Comparison of ENCODE assay signal across 10 cellular contexts in genomic region chr14:50225067-50225973, GRCh38. TPM values are rescaled to one million over a fixed set of nuclear protein-coding genes. Genes with fewer than 3 reads are reported as not detected.
DNase-seq lines count a peak whose midpoint lies in the region; ATAC-seq and TF ChIP-seq lines count a peak whose summit lies in the region.
"Had no signal": no experiment of that assay in that cellular context is flagged by ENCODE, and none has a peak within 500 bp of the region (broad histone marks: within the 10 kb centered on the region; RNA-seq: fewer than 3 reads in every experiment).

No MANE protein-coding gene starts in this region.

- TF ChIP-seq CTCF in RWPE1 (conservative IDR thresholded peaks at IDR 0.05; ENCODE audit: low read depth) (no peak), foreskin fibroblast (IDR thresholded peaks at IDR 0.05; ENCODE audit: low read depth, low read length) (no peak), prostate gland (IDR thresholded peaks at IDR 0.05) (no peak)

- intact Hi-C loops in prostate gland (cut with DNase I) = no loop called here

- H3K36me3 ChIP-seq in prostate gland = no peaks in the 10 kb centered on the region

- H3K9me3 ChIP-seq in prostate gland = no peaks in the 10 kb centered on the region

- no peaks in the 10 kb centered on the region for H3K4me1 ChIP-seq in prostate gland (replicated peaks)

- H3K27me3 ChIP-seq in prostate gland (replicated peaks; ENCODE audit: insufficient read depth) = no peaks in the 10 kb centered on the region

- ATAC-seq in GM21423 (IDR thresholded peaks at IDR 0.05; ENCODE audit: unreplicated experiment) (no peak), HG03045 (IDR thresholded peaks at IDR 0.05; ENCODE audit: unreplicated experiment) (no peak), HG02588 (IDR thresholded peaks at IDR 0.05; ENCODE audit: unreplicated experiment) (no peak)

- no peak for TF ChIP-seq POLR2A in prostate gland (IDR thresholded peaks at IDR 0.05)

- CTCF ChIA-PET in RWPE1 (lab: Yijun Ruan, JAX) = interaction anchor here (0.8 kb wide), 1 partner anchor 363 kb away, joined by 3 read pairs; no protein-coding TSS in a partner anchor

- DNase-seq in COLO829 (ENCODE audit: low spot score) (peak; percentile 19), RWPE1 (ENCODE audit: low spot score) (peak; percentile 64), foreskin fibroblast (peak; percentile 87 to 94), prostate gland (ENCODE audit: low spot score) (no peak), NCI-H748 (lab: John Stamatoyannopoulos, UW; ENCODE audit: unreplicated experiment) (no peak)
- DNase-seq: activated CD8-positive, alpha-beta memory T cell treated with anti-CD3 and anti-CD28 coated beads, Interleukin-2, amount 50 U/mL, for 4 hours; NCI-H1436 had no signal

- 21% methylated on average over 5 of the region's 5 CpGs for WGBS in prostate gland

- POLR2A ChIA-PET in RWPE1 (lab: Yijun Ruan, JAX; ENCODE audit: low non-redundant PET) = no interaction called here

- H3K4me3 ChIP-seq in foreskin fibroblast (ENCODE audit: low read depth in 1 of 2, low read length in 2 of 2) (peak overlapping the region in 1 of 2 donors; percentile 23), prostate gland (no peak overlapping the region)

- H3K27ac ChIP-seq in RWPE1 (0 out of 2 replicates have a peak overlapping the region, but pooled peaks have one; percentile 42), prostate gland (peak overlapping the region; percentile 33 to 40)

RNA-seq across cellular contexts. Expression of gene SOS2, which starts 6.1 kb away (rescaled TPM):
- 10 to 100 TPM; 22.6 to 41.4 TPM for total RNA-seq in prostate gland

Comparison
In these comparisons a context has a peak if more than half of its experiments do, and no peak if none do; other contexts are left out.
1. DNase-seq: peak in COLO829 (single experiment), RWPE1 (single experiment) and foreskin fibroblast (2 of 2); none in prostate gland (single experiment) and NCI-H748 (single experiment).